Comparison of ENCODE assay signal across 15 cellular contexts in the genomic region with DNA sequence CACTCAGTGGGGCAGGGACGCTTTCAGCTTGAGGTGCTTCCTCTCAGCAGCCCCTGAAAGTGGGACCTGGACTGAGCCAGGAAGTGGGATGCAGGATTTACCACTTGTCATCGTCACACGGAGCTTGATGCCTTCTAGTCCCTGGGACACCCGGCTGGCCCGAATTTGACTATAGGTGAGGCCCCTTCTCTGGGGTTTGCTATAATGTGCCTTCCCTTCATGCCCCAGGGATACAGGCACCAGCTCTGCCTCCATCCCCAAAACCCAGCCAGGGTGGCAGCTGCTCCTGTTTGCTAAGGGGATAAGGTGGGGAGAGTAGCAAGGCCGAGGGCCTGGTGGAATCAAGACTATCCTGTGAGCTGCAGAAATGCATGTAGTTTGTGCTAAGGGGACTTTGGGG.
DNase-seq lines count a peak whose midpoint lies in the region; ATAC-seq and TF ChIP-seq lines count a peak whose summit lies in the region.
"Had no signal": no experiment of that assay in that cellular context is flagged by ENCODE, and none has a peak within 500 bp of the region (broad histone marks: within the 10 kb centered on the region; RNA-seq: fewer than 3 reads in every experiment).

No MANE protein-coding gene starts in this region.

- H3K36me3 Mint-ChIP-seq in chondrocyte (ENCODE audit: low read depth) (peaks cover 1% of the 10 kb centered on the region), mesothelial cell of epicardium (no peaks in the 10 kb centered on the region)
- H3K36me3 Mint-ChIP-seq: CD4-positive, alpha-beta memory T cell had no signal

- no peak overlapping the region for H3K27ac Mint-ChIP-seq in chondrocyte (ENCODE audit: unreplicated experiment)
- H3K27ac Mint-ChIP-seq in mesothelial cell of epicardium, result no peak overlapping the region
- H3K27ac Mint-ChIP-seq: CD4-positive, alpha-beta memory T cell had no signal

- H3K27me3 Mint-ChIP-seq in chondrocyte (ENCODE audit: low read depth), result no peaks in the 10 kb centered on the region
- peaks cover 35% of the 10 kb centered on the region for H3K27me3 Mint-ChIP-seq in mesothelial cell of epicardium (ENCODE audit: low read depth)

- no peak overlapping the region for H3K4me3 Mint-ChIP-seq in chondrocyte (ENCODE audit: unreplicated experiment)
- H3K4me3 Mint-ChIP-seq in mesothelial cell of epicardium, result no peak overlapping the region
- H3K4me3 Mint-ChIP-seq: CD4-positive, alpha-beta memory T cell; H9 had no signal

- DNase-seq in chondrocyte (ENCODE audit: low spot score) (peak; percentile 62), mesenteric fat pad (ENCODE audit: low spot score) (peak; percentile 72), mesothelial cell of epicardium (ENCODE audit: low spot score in 2 of 2, unreplicated experiment in 2 of 2) (no peak), SIG-M5 treated with dmso at 0.1 percent for 504 hours (lab: John Stamatoyannopoulos, UW; ENCODE audit: unreplicated experiment) (no peak)
- DNase-seq: C1 segment of cervical spinal cord; Calu3; CD4-positive, alpha-beta memory T cell; COR-L47; DMS53; GF-D8; GOT3; H9 had no signal

- H3K27ac ChIP-seq in VCaP, result peak overlapping the region; percentile 64

- H3K9me3 Mint-ChIP-seq in chondrocyte (ENCODE audit: low read depth) (peaks cover 56% of the 10 kb centered on the region), mesothelial cell of epicardium (no peaks in the 10 kb centered on the region)
- H3K9me3 Mint-ChIP-seq: H9 had no signal

- TF ChIP-seq CTCF in VCaP (conservative IDR thresholded peaks at IDR 0.05) (no peak), chondrocyte (IDR thresholded peaks at IDR 0.05) (no peak), mesothelial cell of epicardium (IDR thresholded peaks at IDR 0.05; ENCODE audit: unreplicated experiment) (no peak)

- no peak for ATAC-seq in GM21737 (IDR thresholded peaks at IDR 0.05; ENCODE audit: unreplicated experiment)
- ATAC-seq: HCT116 had no signal

- H3K4me1 Mint-ChIP-seq in chondrocyte (ENCODE audit: low read depth) (no peaks in the 10 kb centered on the region), mesothelial cell of epicardium (peaks cover 7% of the 10 kb centered on the region)
- H3K4me1 Mint-ChIP-seq: CD4-positive, alpha-beta memory T cell had no signal

Comparison
In these comparisons a context has a peak if more than half of its experiments do, and no peak if none do; other contexts are left out.
1. DNase-seq: peak in chondrocyte (single experiment) and mesenteric fat pad (single experiment); none in mesothelial cell of epicardium (0 of 2) and SIG-M5 treated with dmso at 0.1 percent for 504 hours (single experiment).